9 cellular contexts compared by ENCODE assay signal in the genomic region with DNA sequence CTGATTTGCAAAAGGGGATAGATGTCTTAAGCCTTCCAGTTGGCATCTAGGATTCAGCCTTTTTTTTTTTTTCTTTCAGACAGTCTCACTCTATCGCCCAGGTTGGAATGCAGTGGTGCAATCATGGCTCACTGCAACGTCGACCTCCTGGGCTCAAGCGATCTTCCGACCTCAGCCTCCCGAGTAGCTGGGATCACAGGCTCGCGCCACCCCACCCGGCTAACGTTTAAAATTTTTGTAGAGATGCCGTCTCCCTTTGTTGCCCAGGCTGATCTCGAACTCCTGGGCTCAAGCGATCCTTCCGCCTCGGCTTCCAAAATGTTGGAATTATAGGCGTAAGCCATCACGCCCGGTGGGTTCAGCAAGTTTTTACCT. TPM values are rescaled to one million over a fixed set of nuclear protein-coding genes. Genes with fewer than 3 reads are reported as not detected.
DNase-seq lines count a peak whose midpoint lies in the region; ATAC-seq and TF ChIP-seq lines count a peak whose summit lies in the region.
"Had no signal": no experiment of that assay in that cellular context is flagged by ENCODE, and none has a peak within 500 bp of the region (broad histone marks: within the 10 kb centered on the region; RNA-seq: fewer than 3 reads in every experiment).

No MANE protein-coding gene starts in this region.

- H3K4me2 ChIP-seq in KMS-11 = peak overlapping the region; percentile 43; the same call in 1 of the 2 replicates

- ATAC-seq in CD4-positive, alpha-beta T cell (ENCODE audit: poor library complexity) = no peak
- ATAC-seq in gastroesophageal sphincter (no peak), GM21723 (IDR thresholded peaks at IDR 0.05; ENCODE audit: unreplicated experiment) (no peak)

- H3K36me3 Mint-ChIP-seq in CD4-positive, alpha-beta T cell (ENCODE audit: low read depth) = peaks cover 27% of the 10 kb centered on the region
- H3K36me3 Mint-ChIP-seq in osteocyte (ENCODE audit: unreplicated experiment) = peaks cover 5% of the 10 kb centered on the region

- peak overlapping the region; percentile 99 for H3K4me3 Mint-ChIP-seq in CD4-positive, alpha-beta T cell
- no peak overlapping the region for H3K4me3 Mint-ChIP-seq in osteocyte (ENCODE audit: unreplicated experiment)

- H3K27me3 ChIP-seq in CD4-positive, alpha-beta T cell (ENCODE audit: control insufficient read depth, insufficient read depth, low read length) = no peaks in the 10 kb centered on the region
- H3K27me3 ChIP-seq in KMS-11 (ENCODE audit: insufficient read depth, low read depth) = no peaks in the 10 kb centered on the region
- H3K27me3 ChIP-seq in colonic mucosa = no peaks in the 10 kb centered on the region
- H3K27me3 ChIP-seq in gastroesophageal sphincter = no peaks in the 10 kb centered on the region
- H3K27me3 ChIP-seq in prostate gland (replicated peaks; ENCODE audit: insufficient read depth) = no peaks in the 10 kb centered on the region

- CTCF ChIA-PET in CD4-positive, alpha-beta T cell (lab: Charles Lee) = interaction anchor here (2.0 to 4.1 kb wide), 2 partner anchors 26 to 32 kb away, joined by 5 to 40 read pairs; partner anchors contain the start of gene VPS35L

- no peaks in the 10 kb centered on the region for H3K36me3 ChIP-seq in KMS-11 (ENCODE audit: insufficient read depth)
- no peaks in the 10 kb centered on the region for H3K36me3 ChIP-seq in colonic mucosa
- peaks cover 0 to 6% of the 10 kb centered on the region in 2 donors for H3K36me3 ChIP-seq in gastroesophageal sphincter
- H3K36me3 ChIP-seq in prostate gland = no peaks in the 10 kb centered on the region

- peak overlapping the region; percentile 81; the same call in 1 of the 2 replicates for H3K9ac ChIP-seq in KMS-11
- no peak overlapping the region for H3K9ac ChIP-seq in colonic mucosa (ENCODE audit: low read depth in 2 of 2, low read length in 2 of 2)

- TF ChIP-seq POLR2A in gastroesophageal sphincter (IDR thresholded peaks at IDR 0.05) (no peak), prostate gland (IDR thresholded peaks at IDR 0.05) (no peak)

- no peaks in the 10 kb centered on the region for H4K20me1 ChIP-seq in KMS-11 (ENCODE audit: insufficient read depth)

- no peak for TF ChIP-seq CTCF in CD4-positive, alpha-beta T cell (IDR thresholded peaks at IDR 0.05)
- TF ChIP-seq CTCF in KMS-11 (conservative IDR thresholded peaks at IDR 0.05; ENCODE audit: low read depth, low read length) = no peak
- TF ChIP-seq CTCF in colonic mucosa (IDR thresholded peaks at IDR 0.05) = no peak
- TF ChIP-seq CTCF in osteocyte (IDR thresholded peaks at IDR 0.05) = no peak
- no peak for TF ChIP-seq CTCF in gastroesophageal sphincter (IDR thresholded peaks at IDR 0.05)
- TF ChIP-seq CTCF in prostate gland (IDR thresholded peaks at IDR 0.05) = no peak

- H3K27me3 Mint-ChIP-seq in CD4-positive, alpha-beta T cell = no peaks in the 10 kb centered on the region
- no peaks in the 10 kb centered on the region for H3K27me3 Mint-ChIP-seq in osteocyte (ENCODE audit: unreplicated experiment)
- H3K27me3 Mint-ChIP-seq: stimulated activated naive B cell treated with anti-CD40 and anti-IgM and Interleukin-4, amounts not matched to agents 10 μg/mL and 1 μg/mL and 100 μg/mL, for 72 hours had no signal

- H3K4me1 ChIP-seq in KMS-11 (ENCODE audit: low read depth, poor library complexity, severe bottlenecking) = peaks cover 40% of the 10 kb centered on the region
- no peaks in the 10 kb centered on the region for H3K4me1 ChIP-seq in colonic mucosa
- H3K4me1 ChIP-seq in gastroesophageal sphincter = peaks cover 10 to 66% (median 25%) of the 10 kb centered on the region in 3 donors
- peaks cover 5% of the 10 kb centered on the region for H3K4me1 ChIP-seq in prostate gland (replicated peaks)

- peaks cover 29% of the 10 kb centered on the region for H3K79me2 ChIP-seq in KMS-11 (ENCODE audit: insufficient read depth, low read depth)

- intact Hi-C loops in CD4-positive, alpha-beta T cell (cut with DNase I, micrococcal nuclease) = loop anchor here (1.0 to 10.0 kb wide), 8 partner anchors 32 to 1382 kb away; partner anchors contain the start of genes COQ7 (in 2 of the 2), ARL6IP1 (in 1 of the 2), DCUN1D3 (in 1 of the 2) and IQCK (in 1 of the 2)
- intact Hi-C loops in colonic mucosa (cut with DNase I) (no loop called here), prostate gland (cut with DNase I) (loop anchor here (5.0 kb wide), 1 partner anchor 456 kb away; the partner anchor contains the start of gene COQ7)

- peak overlapping the region; percentile 85 for H3K27ac Mint-ChIP-seq in CD4-positive, alpha-beta T cell
- H3K27ac Mint-ChIP-seq in osteocyte (ENCODE audit: unreplicated experiment) = peak overlapping the region; percentile 96

- DNase-seq in CD4-positive, alpha-beta T cell = no peak
- DNase-seq in colonic mucosa = peak; percentile 31
- DNase-seq in osteocyte (ENCODE audit: extremely low spot score, unreplicated experiment) = no peak
- DNase-seq in cerebellar cortex (ENCODE audit: low spot score) = no peak
- DNase-seq in prostate gland (ENCODE audit: low spot score) = no peak

- POLR2A ChIA-PET in CD4-positive, alpha-beta T cell (lab: Charles Lee) = interaction anchor here (1.2 to 2.4 kb wide), 5 partner anchors 13 to 455 kb away, joined by 3 to 65 read pairs (median 6); partner anchors contain the start of genes COQ7 and VPS35L

- H3K9me3 ChIP-seq in CD4-positive, alpha-beta T cell (ENCODE audit: control insufficient read depth, low read length) = no peaks in the 10 kb centered on the region
- H3K9me3 ChIP-seq in colonic mucosa = no peaks in the 10 kb centered on the region
- H3K9me3 ChIP-seq in gastroesophageal sphincter = no peaks in the 10 kb centered on the region
- H3K9me3 ChIP-seq in prostate gland = no peaks in the 10 kb centered on the region

- peak overlapping the region; percentile 87 for H2AFZ ChIP-seq in KMS-11 (ENCODE audit: low read depth)

- no peak overlapping the region for H3K27ac ChIP-seq in CD4-positive, alpha-beta T cell (ENCODE audit: low read depth, low read length)
- H3K27ac ChIP-seq in KMS-11 (no peak overlapping the region), colonic mucosa (no peak overlapping the region), gastroesophageal sphincter (peak overlapping the region in 2 of 4 donors; percentile 82 to 87), prostate gland (no peak overlapping the region)

- no peak overlapping the region for H3K4me3 ChIP-seq in KMS-11 (IDR thresholded peaks at IDR 0.05; ENCODE audit: insufficient read depth, low read depth, low read length)
- no peak overlapping the region for H3K4me3 ChIP-seq in colonic mucosa
- no peak overlapping the region for H3K4me3 ChIP-seq in gastroesophageal sphincter
- H3K4me3 ChIP-seq in prostate gland = no peak overlapping the region

- WGBS in gastroesophageal sphincter (ENCODE audit: low coverage in 1 of 2), 2 donors = 55% methylated on average over 14 of the region's 18 CpGs; no CpG with 5 or more reads in 1 of the 2 donors
- WGBS in prostate gland = 72% methylated on average over 18 of the region's 18 CpGs

- peaks cover 59% of the 10 kb centered on the region for H3K4me1 Mint-ChIP-seq in CD4-positive, alpha-beta T cell (ENCODE audit: low read depth)
- peaks cover 48% of the 10 kb centered on the region for H3K4me1 Mint-ChIP-seq in osteocyte (ENCODE audit: unreplicated experiment)

- no peak for TF ChIP-seq EP300 in gastroesophageal sphincter (IDR thresholded peaks at IDR 0.05)

- no peaks in the 10 kb centered on the region for H3K9me3 Mint-ChIP-seq in CD4-positive, alpha-beta T cell
- H3K9me3 Mint-ChIP-seq in osteocyte (ENCODE audit: unreplicated experiment) = no peaks in the 10 kb centered on the region
- H3K9me3 Mint-ChIP-seq: stimulated activated naive B cell treated with anti-CD40 and anti-IgM and Interleukin-4, amounts not matched to agents 10 μg/mL and 1 μg/mL and 100 μg/mL, for 72 hours had no signal

RNA-seq across cellular contexts. Expression of gene CCP110, which starts 0.6 kb away (rescaled TPM):
- total RNA-seq in CD4-positive, alpha-beta T cell = 10 to 100 TPM; 14.8 to 15.4 TPM
- total RNA-seq in colonic mucosa = 10 to 100 TPM in 1 of 2 donors, 1 to 10 TPM in 1; 8.2 to 11.1 TPM
- 12.4 and 15.5 TPM in 2 replicates for total RNA-seq in osteocyte
- 10 to 100 TPM; 15.9 to 19.1 (median 17.5) TPM for total RNA-seq in gastroesophageal sphincter
- 10 to 100 TPM; 13.8 to 20.7 TPM for total RNA-seq in prostate gland

RNA-seq across cellular contexts. Expression of gene GDE1, which starts 1.3 kb away (rescaled TPM):
- 10 to 100 TPM; 22.0 to 22.2 TPM for total RNA-seq in CD4-positive, alpha-beta T cell
- total RNA-seq in colonic mucosa (100 to 1,000 TPM in 1 of 2 donors, 10 to 100 TPM in 1; 81.6 to 128 TPM), osteocyte (75.9 and 77.8 TPM in 2 replicates), gastroesophageal sphincter (100 to 1,000 TPM in 2 of 4 donors, 10 to 100 TPM in 2; 80.9 to 143 (median 108) TPM), prostate gland (10 to 100 TPM; 67.8 to 92.1 TPM)

RNA-seq across cellular contexts. Expression of gene VPS35L, which starts 32.3 kb away (rescaled TPM):
- 10 to 100 TPM; 25.8 to 28.3 TPM for total RNA-seq in CD4-positive, alpha-beta T cell
- total RNA-seq in colonic mucosa (10 to 100 TPM; 38.0 to 43.7 TPM), osteocyte (78.2 and 79.0 TPM in 2 replicates), gastroesophageal sphincter (10 to 100 TPM; 39.0 to 59.6 (median 46.9) TPM), prostate gland (10 to 100 TPM; 58.8 to 74.0 TPM)
